8 cellular contexts compared by ENCODE assay signal in the genomic region with DNA sequence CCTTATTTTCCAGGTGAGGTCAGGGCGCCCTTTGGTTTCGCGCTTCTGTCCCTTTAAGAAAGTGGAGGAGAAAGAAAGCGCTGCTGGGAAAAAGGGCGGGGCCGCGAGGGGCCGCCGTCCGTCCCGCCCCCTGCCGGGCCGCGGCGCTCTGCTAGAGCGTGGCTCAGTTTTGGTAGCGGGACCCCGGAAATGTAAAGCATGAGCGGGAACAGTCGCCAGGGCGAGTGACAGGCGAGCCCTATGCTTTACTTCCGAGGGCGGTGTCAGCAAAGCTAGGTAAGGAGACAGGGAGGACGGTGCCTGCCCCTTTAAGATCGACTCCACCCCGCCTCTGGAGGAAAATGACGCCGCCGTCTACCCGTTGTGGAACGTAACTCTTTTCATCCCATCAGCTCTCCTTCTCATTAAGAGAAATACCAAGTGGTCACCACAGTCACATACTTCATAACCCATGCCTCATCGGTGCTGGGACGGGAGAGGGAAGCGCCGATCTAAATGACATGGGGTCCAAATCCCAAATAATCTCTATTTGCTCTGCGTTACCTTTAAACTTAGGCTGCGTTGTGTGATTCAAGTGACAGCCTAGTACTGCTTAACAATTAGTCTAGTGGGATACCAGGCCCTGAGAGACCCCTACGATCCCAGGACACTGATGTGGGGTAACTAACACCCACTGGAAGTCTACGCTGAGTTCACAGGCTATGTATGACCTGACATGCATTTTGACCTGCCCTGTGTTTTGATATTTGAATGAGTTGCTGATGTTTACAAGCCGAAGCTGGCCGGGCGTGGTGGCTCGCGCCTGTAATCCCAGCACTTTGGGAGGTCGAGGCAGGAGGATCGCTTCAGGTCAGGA. TPM values are rescaled to one million over a fixed set of nuclear protein-coding genes. Genes with fewer than 3 reads are reported as not detected.
A peak's percentile ranks its signal among the peaks of the same experiment; 100 is the strongest.
DNase-seq lines count a peak whose midpoint lies in the region; ATAC-seq and TF ChIP-seq lines count a peak whose summit lies in the region.

A gene with protein sequence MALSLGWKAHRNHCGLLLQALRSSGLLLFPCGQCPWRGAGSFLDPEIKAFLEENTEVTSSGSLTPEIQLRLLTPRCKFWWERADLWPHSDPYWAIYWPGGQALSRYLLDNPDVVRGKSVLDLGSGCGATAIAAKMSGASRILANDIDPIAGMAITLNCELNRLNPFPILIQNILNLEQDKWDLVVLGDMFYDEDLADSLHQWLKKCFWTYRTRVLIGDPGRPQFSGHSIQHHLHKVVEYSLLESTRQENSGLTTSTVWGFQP (plus strand): TSS at position 602 of the 856 bp plus-strand sequence. CDS start 2,266 bp downstream, outside the sequence.

- no peaks in the 10 kb centered on the region for H3K9me3 ChIP-seq in smooth muscle cell (replicated peaks; ENCODE audit: low read depth)

- no peaks in the 10 kb centered on the region for H4K20me1 ChIP-seq in smooth muscle cell (ENCODE audit: low read depth)

- POLR2A ChIA-PET in AG04449 (lab: Yijun Ruan, JAX) = interaction anchor here (0.6 kb wide), 1 partner anchor 300 kb away, joined by 3 read pairs; a partner anchor contains a TSS

- peak within 1 kb of the TSS; percentile 87 for H3K4me3 ChIP-seq in AG04449 (ENCODE audit: low read depth, low read length)
- H3K4me3 ChIP-seq in WI38 (ENCODE audit: low read depth, low read length) = peak within 1 kb of the TSS; percentile 83
- H3K4me3 ChIP-seq in cardiac fibroblast (replicated peaks in 1 of 2; ENCODE audit: low read depth in 2 of 2, low read length in 2 of 2) = peak within 1 kb of the TSS; percentile 62 to 77
- H3K4me3 ChIP-seq in smooth muscle cell = peak within 1 kb of the TSS; percentile 75

- H3K4me2 ChIP-seq in smooth muscle cell = peak within 1 kb of the TSS; percentile 97

- ATAC-seq in GM18868 (IDR thresholded peaks at IDR 0.05; ENCODE audit: unreplicated experiment) = peak; percentile 99
- peak; percentile 99 for ATAC-seq in HG03108 (IDR thresholded peaks at IDR 0.05; ENCODE audit: unreplicated experiment)

- 9% methylated on average over 47 of the region's 47 CpGs for WGBS in smooth muscle cell (ENCODE audit: low lambda C conversion rate)

- H3K79me2 ChIP-seq in smooth muscle cell (ENCODE audit: low read depth) = no peaks in the 10 kb centered on the region

- no peaks in the 10 kb centered on the region for H3F3A ChIP-seq in smooth muscle cell (ENCODE audit: low read depth)

- DNase-seq in AG04449 (ENCODE audit: low read depth, low spot score) = no peak
- peak; percentile 91 for DNase-seq in NCI-H2196 (lab: John Stamatoyannopoulos, UW; ENCODE audit: unreplicated experiment)
- peak; percentile 86 to 89 for DNase-seq in cardiac fibroblast (ENCODE audit: low read depth in 2 of 2)
- DNase-seq in iPS-NIHi7 (ENCODE audit: extremely low spot score) = peak; percentile 85
- peak; percentile 80 for DNase-seq in smooth muscle cell (lab: John Stamatoyannopoulos, UW; ENCODE audit: unreplicated experiment)

- peak within 1 kb of the TSS; percentile 100 for H2AFZ ChIP-seq in smooth muscle cell (ENCODE audit: low read depth)

- TF ChIP-seq CTCF in AG04449 (IDR thresholded peaks at IDR 0.05; ENCODE audit: insufficient read depth, low read length, missing control alignments) (peak; percentile 20), WI38 (IDR thresholded peaks at IDR 0.05; ENCODE audit: low read depth, low read length) (peak; percentile 31; the same call in 1 of the 2 replicates), cardiac fibroblast (IDR thresholded peaks at IDR 0.05; ENCODE audit: low read depth, low read length) (peak; percentile 3), smooth muscle cell (IDR thresholded peaks at IDR 0.05; ENCODE audit: borderline replicate concordance, insufficient read depth, poor library complexity, severe bottlenecking) (peak; percentile 22)

- CTCF ChIA-PET in AG04449 (lab: Yijun Ruan, JAX) = interaction anchor here (0.7 to 1.9 kb wide), 3 partner anchors 14 to 401 kb away, joined by 3 to 4 read pairs (median 4); no protein-coding TSS in a partner anchor

- H3K27me3 ChIP-seq in smooth muscle cell (ENCODE audit: low read depth) = no peaks in the 10 kb centered on the region

- H3K27ac ChIP-seq in smooth muscle cell (ENCODE audit: low read depth) = peak within 1 kb of the TSS; percentile 92

- H3K9ac ChIP-seq in smooth muscle cell (ENCODE audit: low read depth) = peak within 1 kb of the TSS; percentile 90

- peaks cover 6% of the 10 kb centered on the region for H3K4me1 ChIP-seq in smooth muscle cell (ENCODE audit: low read depth)

- no peaks in the 10 kb centered on the region for H3K36me3 ChIP-seq in smooth muscle cell (ENCODE audit: low read depth)

RNA-seq across cellular contexts. Expression of the gene that starts here (rescaled TPM):
- total RNA-seq in smooth muscle cell = 2.2 and 2.9 TPM in 2 replicates
- 1.7 and 1.8 TPM in 2 replicates for polyA plus RNA-seq in smooth muscle cell
